ENCODE assay signal across 19 cellular contexts in the genomic region with DNA sequence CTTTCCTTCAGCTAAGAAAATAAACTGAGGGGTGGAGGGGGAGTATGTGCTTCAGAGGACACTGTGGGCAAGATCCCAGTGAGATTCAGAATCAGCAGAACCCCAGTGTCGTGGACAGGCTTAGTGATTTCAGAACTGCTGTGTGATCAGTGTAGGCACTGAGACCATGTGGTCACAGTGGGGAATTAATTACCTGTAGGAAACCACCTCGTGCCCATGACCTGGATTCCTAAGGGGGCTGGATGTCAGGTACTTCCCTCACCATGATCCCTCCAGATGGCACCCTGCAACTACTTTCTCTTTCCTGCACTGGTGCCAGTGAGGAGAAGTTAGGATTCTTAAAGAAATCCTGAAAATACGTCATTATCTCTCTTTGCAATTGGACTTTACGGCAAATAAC.
DNase-seq lines count a peak whose midpoint lies in the region; ATAC-seq and TF ChIP-seq lines count a peak whose summit lies in the region.
"Had no signal": no experiment of that assay in that cellular context is flagged by ENCODE, and none has a peak within 500 bp of the region (broad histone marks: within the 10 kb centered on the region; RNA-seq: fewer than 3 reads in every experiment).

No MANE protein-coding gene starts in this region.

- DNase-seq in G401 (ENCODE audit: low spot score) (peak; percentile 95), astrocyte of the hippocampus (ENCODE audit: low read depth, low spot score) (peak; percentile 34), kidney epithelial cell (ENCODE audit: low read depth) (no peak), OCI-LY7 (ENCODE audit: low spot score) (no peak), RPMI8226 (no peak), NK-92 (lab: John Stamatoyannopoulos, UW; ENCODE audit: unreplicated experiment) (no peak)
- DNase-seq in stimulated activated CD8-positive, alpha-beta memory T cell treated with anti-CD3 and anti-CD28 coated beads, Interleukin-4, amount 100 ng/mL, for 48 hours, result no peak
- DNase-seq: activated CD8-positive, alpha-beta T cell treated with anti-CD3 and anti-CD28 coated beads for 36 hours; activated effector memory CD4-positive, alpha-beta T cell treated with Interleukin-2 at 50 U/mL for 16 hours; DND-41; effector memory CD8-positive, alpha-beta T cell; foreskin melanocyte; midbrain; NCI-H2029; NK-92 treated with Interleukin-12 subunit alpha and Interleukin-12 subunit beta, amount 100 ng/mL, for 24 hours; SIG-M5 had no signal

- H4K20me1 ChIP-seq in OCI-LY7 (ENCODE audit: insufficient read depth, low read length), result no peaks in the 10 kb centered on the region
- H4K20me1 ChIP-seq: BLaER1 had no signal

- H3K27me3 ChIP-seq in kidney epithelial cell (ENCODE audit: control insufficient read depth, insufficient read depth, low read length), result no peaks in the 10 kb centered on the region
- H3K27me3 ChIP-seq: BLaER1 had no signal

- H3K4me2 ChIP-seq in OCI-LY7 (ENCODE audit: low read length), result no peak overlapping the region
- H3K4me2 ChIP-seq: BLaER1 had no signal

- intact Hi-C loops in OCI-LY7 (cut with micrococcal nuclease; ENCODE audit: unreplicated experiment), result no loop called here

- CTCF ChIA-PET in OCI-LY7 (lab: Charles Lee; ENCODE audit: unreplicated experiment), result interaction anchor here (0.6 kb wide), 1 partner anchor 123 kb away, joined by 3 read pairs; no protein-coding TSS in a partner anchor

- H3K27ac ChIP-seq in OCI-LY7 (ENCODE audit: low read depth, low read length, poor library complexity, severe bottlenecking), result no peak overlapping the region
- H3K27ac ChIP-seq: BLaER1, thoracic aorta had no signal

- POLR2A ChIA-PET in OCI-LY7 (lab: Charles Lee), result interaction anchor here (0.6 kb wide), 1 partner anchor 61 kb away, joined by 3 read pairs; no protein-coding TSS in a partner anchor

- in situ Hi-C loops in G401 (cut with HindIII; ENCODE audit: low sequenced_read_pairs), result no loop called here

- H3K36me3 ChIP-seq in kidney epithelial cell (ENCODE audit: control insufficient read depth, insufficient read depth, low read length) (no peaks in the 10 kb centered on the region), OCI-LY7 (ENCODE audit: insufficient read depth, low read length) (no peaks in the 10 kb centered on the region)
- H3K36me3 ChIP-seq: thoracic aorta had no signal

- no peaks in the 10 kb centered on the region for H3K9me3 ChIP-seq in OCI-LY7 (ENCODE audit: low read length)
- H3K9me3 ChIP-seq: BLaER1, thoracic aorta had no signal

- TF ChIP-seq CTCF in kidney epithelial cell (IDR thresholded peaks at IDR 0.05; ENCODE audit: insufficient read depth, low read length, poor library complexity, severe bottlenecking) (peak; percentile 4), OCI-LY7 (conservative IDR thresholded peaks at IDR 0.05; ENCODE audit: low read length) (no peak)

- no peak overlapping the region for H2AFZ ChIP-seq in OCI-LY7 (ENCODE audit: low read length)

- ATAC-seq in HG02678 (IDR thresholded peaks at IDR 0.05; ENCODE audit: unreplicated experiment), result peak; percentile 55
- ATAC-seq: activated CD8-positive, alpha-beta T cell treated with anti-CD3 and anti-CD28 coated beads for 36 hours; effector memory CD8-positive, alpha-beta T cell had no signal

- no peaks in the 10 kb centered on the region for H3K79me2 ChIP-seq in OCI-LY7 (ENCODE audit: insufficient read depth, low read depth, low read length)

- peaks cover 3% of the 10 kb centered on the region for H3K4me1 ChIP-seq in OCI-LY7 (ENCODE audit: insufficient read depth, low read length, poor library complexity, severe bottlenecking)
- H3K4me1 ChIP-seq: BLaER1 had no signal

- H3K9me2 ChIP-seq in OCI-LY7 (ENCODE audit: insufficient read depth, low read length), result no peaks in the 10 kb centered on the region

- H3K4me3 ChIP-seq in kidney epithelial cell (ENCODE audit: low read depth, low read length) (no peak overlapping the region), OCI-LY7 (ENCODE audit: low read depth, low read length, poor library complexity, severe bottlenecking) (no peak overlapping the region)
- H3K4me3 ChIP-seq: BLaER1, thoracic aorta had no signal

- no TSS peak for BruUV-seq in OCI-LY7 (replicated peaks; lab: Mats Ljungman, UMichigan)

Comparison
In these comparisons a context has a peak if more than half of its experiments do, and no peak if none do; other contexts are left out.
1. DNase-seq: peak in G401 (single experiment) and astrocyte of the hippocampus (single experiment); none in kidney epithelial cell (single experiment), stimulated activated CD8-positive, alpha-beta memory T cell treated with anti-CD3 and anti-CD28 coated beads, Interleukin-4, amount 100 ng/mL, for 48 hours (single experiment), OCI-LY7 (single experiment), RPMI8226 (single experiment) and NK-92 (single experiment).